Comparison of ENCODE assay signal across 1 cellular context in genomic region chr11:91904792-91905785, GRCh38.
TF ChIP-seq lines count a peak whose summit lies in the region.

No MANE protein-coding gene starts in this region.

TF ChIP-seq in K562, 482 proteins besides CTCF, POLR2A, EP300 and RAD21 (continued from another document and continues in another):
- TF ChIP-seq HES1 (IDR thresholded peaks at IDR 0.05; ENCODE audit: low read depth) (0 out of 2 replicates have a peak, but pooled peaks have one; percentile 23), ZNF436 (CRISPR knock-in tag; IDR thresholded peaks at IDR 0.05) (no peak), TOE1 (IDR thresholded peaks at IDR 0.05; ENCODE audit: borderline replicate concordance) (0 out of 2 replicates have a peak, but pooled peaks have one; percentile 34), TOE1 (CRISPR knock-in tag; IDR thresholded peaks at IDR 0.05; ENCODE audit: borderline replicate concordance, low read depth) (no peak), TFAP4 (CRISPR knock-in tag; IDR thresholded peaks at IDR 0.05; ENCODE audit: borderline replicate concordance) (no peak; the same call in 1 of the 2 replicates), E2F5 (CRISPR knock-in tag; IDR thresholded peaks at IDR 0.05) (no peak), LARP7 (IDR thresholded peaks at IDR 0.05) (no peak), EGR1 (conservative IDR thresholded peaks at IDR 0.05) (0 out of 2 replicates have a peak, but pooled peaks have one; percentile 9), COPS2 (conservative IDR thresholded peaks at IDR 0.05) (no peak), ILK (tag; IDR thresholded peaks at IDR 0.05; ENCODE audit: borderline replicate concordance, low read depth) (0 out of 2 replicates have a peak, but pooled peaks have one; percentile 27), PURB (CRISPR knock-in tag; IDR thresholded peaks at IDR 0.05; ENCODE audit: low read depth) (no peak), STAT5B (CRISPR knock-in tag; IDR thresholded peaks at IDR 0.05) (no peak), ELK3 (CRISPR knock-in tag; IDR thresholded peaks at IDR 0.05) (no peak), CHD1 (IDR thresholded peaks at IDR 0.05; ENCODE audit: low read length) (no peak), ZNF511 (CRISPR knock-in tag; IDR thresholded peaks at IDR 0.05) (no peak), FOXK2 (conservative IDR thresholded peaks at IDR 0.05 in 1 of 2, IDR thresholded peaks at IDR 0.05 in 1 of 2; ENCODE audit: low read depth in 2 of 2) (no peak), ZBTB34 (CRISPR knock-in tag; IDR thresholded peaks at IDR 0.05) (no peak), ZNF79 (CRISPR knock-in tag; IDR thresholded peaks at IDR 0.05; ENCODE audit: low read depth) (0 out of 2 replicates have a peak, but pooled peaks have one; percentile 14), NELFE (IDR thresholded peaks at IDR 0.05; ENCODE audit: insufficient read depth, insufficient read length) (no peak), NFIC (IDR thresholded peaks at IDR 0.05) (no peak), ZNF133 (CRISPR knock-in tag; IDR thresholded peaks at IDR 0.05) (no peak), RBM22 (IDR thresholded peaks at IDR 0.05; ENCODE audit: low read depth, low read length, poor library complexity, severe bottlenecking) (no peak), PRMT5 (CRISPR knock-in tag; IDR thresholded peaks at IDR 0.05) (no peak), SETDB1 (IDR thresholded peaks at IDR 0.05; ENCODE audit: low read length) (no peak), ZNF592 (IDR thresholded peaks at IDR 0.05) (peak; percentile 51; the same call in 1 of the 2 replicates), LEF1 (IDR thresholded peaks at IDR 0.05) (peak; percentile 39; the same call in 1 of the 2 replicates), ARID3B (CRISPR knock-in tag; IDR thresholded peaks at IDR 0.05; ENCODE audit: borderline replicate concordance) (no peak), HIVEP1 (CRISPR knock-in tag; IDR thresholded peaks at IDR 0.05) (no peak), E4F1 (CRISPR knock-in tag; IDR thresholded peaks at IDR 0.05; ENCODE audit: borderline replicate concordance) (no peak), PRDM10 (IDR thresholded peaks at IDR 0.05; ENCODE audit: partially characterized antibody) (no peak), FOXP4 (CRISPR knock-in tag; IDR thresholded peaks at IDR 0.05; ENCODE audit: borderline replicate concordance) (no peak), U2AF1 (optimal IDR thresholded peaks at IDR 0.05; ENCODE audit: low read depth, low read length) (no peak)
